19 cellular contexts compared by ENCODE assay signal in the genomic region with DNA sequence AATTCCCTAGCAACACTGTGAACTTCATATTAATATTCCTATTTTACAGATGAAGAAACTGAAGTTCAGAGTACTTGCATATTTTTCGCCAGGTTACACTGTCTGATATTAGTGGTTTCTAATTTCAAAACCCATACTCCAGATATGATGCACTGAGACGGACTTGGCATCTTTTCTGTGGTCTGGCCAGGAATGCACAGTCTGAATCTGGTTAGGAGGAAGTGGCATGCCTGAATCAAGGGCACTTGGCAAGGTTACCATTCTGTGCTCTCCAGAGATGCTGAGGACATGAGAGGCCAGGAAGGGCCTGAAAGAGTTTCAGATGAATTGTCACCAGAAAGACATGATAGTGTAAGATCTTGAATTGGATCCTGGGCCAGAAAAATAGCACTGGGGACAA.
DNase-seq lines count a peak whose midpoint lies in the region; ATAC-seq and TF ChIP-seq lines count a peak whose summit lies in the region.
"Had no signal": no experiment of that assay in that cellular context is flagged by ENCODE, and none has a peak within 500 bp of the region (broad histone marks: within the 10 kb centered on the region; RNA-seq: fewer than 3 reads in every experiment).

No MANE protein-coding gene starts in this region.

- no peaks in the 10 kb centered on the region for H3K4me1 Mint-ChIP-seq in endothelial cell (ENCODE audit: unreplicated experiment)
- H3K4me1 Mint-ChIP-seq: B cell had no signal

- H3K9me3 ChIP-seq in MG63: no peaks in the 10 kb centered on the region
- H3K9me3 ChIP-seq in SJCRH30 (replicated peaks): no peaks in the 10 kb centered on the region
- H3K9me3 ChIP-seq in aorta (ENCODE audit: control insufficient read depth, low read length): no peaks in the 10 kb centered on the region
- H3K9me3 ChIP-seq: esophagus muscularis mucosa, left lung, right lobe of liver had no signal

- H3K4me3 ChIP-seq in MG63 (no peak overlapping the region), astrocyte of the cerebellum (ENCODE audit: low read depth, low read length) (no peak overlapping the region), SJCRH30 (no peak overlapping the region), aorta (ENCODE audit: low read length in 2 of 2) (no peak overlapping the region)
- H3K4me3 ChIP-seq: esophagus muscularis mucosa, left lung, right lobe of liver had no signal

- H3K27ac ChIP-seq in SJCRH30 (no peak overlapping the region), aorta (ENCODE audit: low read depth in 1 of 2, low read length in 2 of 2) (no peak overlapping the region)
- H3K27ac ChIP-seq: esophagus muscularis mucosa, left lung, right lobe of liver had no signal

- 63 to 64% methylated on average over 2 of the region's 2 CpGs for WGBS in aorta, 2 donors

- TF ChIP-seq CTCF in astrocyte of the cerebellum (IDR thresholded peaks at IDR 0.05; ENCODE audit: low read depth, low read length, missing control alignments) (no peak), endothelial cell (IDR thresholded peaks at IDR 0.05; ENCODE audit: unreplicated experiment) (no peak)

- DNase-seq in EH (ENCODE audit: low read depth): peak; percentile 11
- peak; percentile 85 for DNase-seq in MG63
- DNase-seq in astrocyte of the cerebellum (ENCODE audit: low read depth): peak; percentile 15
- peak; percentile 39 for DNase-seq in glomerular visceral epithelial cell (ENCODE audit: extremely low spot score)
- DNase-seq in endothelial cell (ENCODE audit: low spot score): no peak
- DNase-seq in SJCRH30: no peak
- no peak for DNase-seq in aorta
- DNase-seq: activated CD4-positive, CD25-positive, alpha-beta regulatory T cell; dermis blood vessel endothelial cell; left lung; NCI-H2171; nucleus accumbens; right lobe of liver; T-helper 2 cell had no signal

- intact Hi-C loops in aorta (cut with DNase I): no loop called here

- H3K27ac Mint-ChIP-seq in endothelial cell (ENCODE audit: unreplicated experiment): no peak overlapping the region
- H3K27ac Mint-ChIP-seq: activated T-helper 2 cell treated with anti-CD3 and anti-CD28 coated beads, Interferon-gamma antibody, Interleukin-2, Interleukin-4, amounts not matched to agents 10 μg/mL and 5 μg/mL and 100 μg/mL, durations not matched to agents 14 hours and 24 hours and 36 hours; B cell had no signal

- no peaks in the 10 kb centered on the region for H3K27me3 ChIP-seq in MG63
- H3K27me3 ChIP-seq in SJCRH30: no peaks in the 10 kb centered on the region
- H3K27me3 ChIP-seq in aorta (ENCODE audit: control insufficient read depth in 1 of 2, insufficient read depth in 2 of 2, low read length in 1 of 2): no peaks in the 10 kb centered on the region
- H3K27me3 ChIP-seq: esophagus muscularis mucosa, left lung, right lobe of liver had no signal

- no peak overlapping the region for H3K4me3 Mint-ChIP-seq in endothelial cell (ENCODE audit: unreplicated experiment)
- H3K4me3 Mint-ChIP-seq: B cell had no signal

- no peaks in the 10 kb centered on the region for H3K36me3 Mint-ChIP-seq in endothelial cell (ENCODE audit: low read depth, unreplicated experiment)

- ATAC-seq in GM19351 (IDR thresholded peaks at IDR 0.05; ENCODE audit: unreplicated experiment): no peak
- ATAC-seq in aorta (ENCODE audit: low FRiP score): no peak
- ATAC-seq: left lung, right lobe of liver, Right ventricle myocardium inferior had no signal

- H3K36me3 ChIP-seq in MG63: no peaks in the 10 kb centered on the region
- no peaks in the 10 kb centered on the region for H3K36me3 ChIP-seq in SJCRH30
- H3K36me3 ChIP-seq in aorta (ENCODE audit: control insufficient read depth in 1 of 2, insufficient read depth in 2 of 2, low read length in 1 of 2): no peaks in the 10 kb centered on the region
- H3K36me3 ChIP-seq: esophagus muscularis mucosa, left lung, right lobe of liver had no signal

- H3K4me1 ChIP-seq in SJCRH30: no peaks in the 10 kb centered on the region
- H3K4me1 ChIP-seq in aorta (ENCODE audit: control insufficient read depth in 1 of 2, insufficient read depth in 2 of 2, low read length in 2 of 2): no peaks in the 10 kb centered on the region
- H3K4me1 ChIP-seq: left lung, right lobe of liver had no signal

- no peaks in the 10 kb centered on the region for H3K9me3 Mint-ChIP-seq in endothelial cell (ENCODE audit: unreplicated experiment)
- H3K9me3 Mint-ChIP-seq: activated T-helper 2 cell treated with anti-CD3 and anti-CD28 coated beads, Interferon-gamma antibody, Interleukin-2, Interleukin-4, amounts not matched to agents 10 μg/mL and 5 μg/mL and 100 μg/mL, durations not matched to agents 14 hours and 24 hours and 36 hours had no signal

- no peaks in the 10 kb centered on the region for H3K27me3 Mint-ChIP-seq in endothelial cell (ENCODE audit: unreplicated experiment)
- H3K27me3 Mint-ChIP-seq: B cell had no signal

- in situ Hi-C loops in astrocyte of the cerebellum (cut with HindIII; ENCODE audit: low sequenced_read_pairs): no loop called here

Comparison
In these comparisons a context has a peak if more than half of its experiments do, and no peak if none do; other contexts are left out.
1. DNase-seq: peak in EH (single experiment), MG63 (single experiment), astrocyte of the cerebellum (single experiment) and glomerular visceral epithelial cell (single experiment); none in endothelial cell (single experiment), SJCRH30 (0 of 2) and aorta (0 of 2).